In genomic region chr10:67533376-67533775, GRCh38 we compare ENCODE assay signal across 8 cellular contexts.
"Had no signal": no experiment of that assay in that cellular context is flagged by ENCODE, and none has a peak within 500 bp of the region (broad histone marks: within the 10 kb centered on the region; RNA-seq: fewer than 3 reads in every experiment).

No MANE protein-coding gene starts in this region.

- H3K27ac ChIP-seq: KMS-11 had no signal

- H3K4me3 ChIP-seq: GM23338 had no signal

- H3K9ac ChIP-seq: KMS-11 had no signal

- H3K4me2 ChIP-seq: GM23338, KMS-11 had no signal

- FAIRE-seq: H1, H54, HTR-8/SVneo had no signal

- DNase-seq: H9, HCEC 1CT, KBM-7 had no signal

- ATAC-seq: GM23338 had no signal

- H2AFZ ChIP-seq: GM23338 had no signal
